Comparison of ENCODE assay signal across 1 cellular context in the genomic region with DNA sequence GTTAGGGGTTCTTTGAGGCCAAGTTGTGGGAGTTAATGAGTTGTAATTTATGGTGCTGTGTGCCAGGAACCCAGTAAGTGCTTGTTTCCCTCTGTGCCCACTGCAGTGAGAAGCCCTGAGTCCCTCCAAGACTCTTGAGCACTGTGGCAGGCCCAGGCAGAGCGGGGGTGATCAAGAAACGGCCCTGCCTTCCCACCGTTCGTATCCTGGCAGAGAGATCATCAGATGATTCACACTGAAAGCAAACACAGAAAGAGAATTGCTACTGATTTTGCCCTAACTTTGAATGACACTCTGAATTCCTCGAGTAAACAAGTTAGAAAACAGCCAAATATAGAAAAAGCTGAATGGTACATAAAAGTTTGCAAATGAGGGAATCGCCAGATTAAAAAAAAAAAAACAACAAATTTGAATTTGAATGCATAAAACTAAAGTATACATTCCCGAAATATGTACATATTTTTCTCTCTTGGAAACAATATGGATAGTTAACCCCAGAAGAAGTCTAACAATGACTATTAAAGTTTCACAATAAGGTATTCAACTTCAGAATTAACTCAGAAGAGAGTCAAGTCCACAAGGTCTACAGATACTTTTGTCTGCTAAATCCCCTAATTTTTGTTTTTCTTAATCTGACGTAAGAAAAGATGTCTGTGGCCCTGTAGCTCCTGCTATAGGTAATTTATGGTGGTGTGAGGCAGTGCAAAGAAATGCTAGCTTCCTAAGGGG.
TF ChIP-seq lines count a peak whose summit lies in the region.

No MANE protein-coding gene starts in this region.

TF ChIP-seq in WTC11, 78 proteins besides CTCF, POLR2A, EP300 and RAD21 (continued from another document):
- TF ChIP-seq, protein P1, sequence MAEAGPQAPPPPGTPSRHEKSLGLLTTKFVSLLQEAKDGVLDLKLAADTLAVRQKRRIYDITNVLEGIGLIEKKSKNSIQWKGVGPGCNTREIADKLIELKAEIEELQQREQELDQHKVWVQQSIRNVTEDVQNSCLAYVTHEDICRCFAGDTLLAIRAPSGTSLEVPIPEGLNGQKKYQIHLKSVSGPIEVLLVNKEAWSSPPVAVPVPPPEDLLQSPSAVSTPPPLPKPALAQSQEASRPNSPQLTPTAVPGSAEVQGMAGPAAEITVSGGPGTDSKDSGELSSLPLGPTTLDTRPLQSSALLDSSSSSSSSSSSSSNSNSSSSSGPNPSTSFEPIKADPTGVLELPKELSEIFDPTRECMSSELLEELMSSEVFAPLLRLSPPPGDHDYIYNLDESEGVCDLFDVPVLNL (CRISPR knock-in tag; IDR thresholded peaks at IDR 0.05; ENCODE audit: borderline replicate concordance, low read depth): no peak
- TF ChIP-seq, protein P2, sequence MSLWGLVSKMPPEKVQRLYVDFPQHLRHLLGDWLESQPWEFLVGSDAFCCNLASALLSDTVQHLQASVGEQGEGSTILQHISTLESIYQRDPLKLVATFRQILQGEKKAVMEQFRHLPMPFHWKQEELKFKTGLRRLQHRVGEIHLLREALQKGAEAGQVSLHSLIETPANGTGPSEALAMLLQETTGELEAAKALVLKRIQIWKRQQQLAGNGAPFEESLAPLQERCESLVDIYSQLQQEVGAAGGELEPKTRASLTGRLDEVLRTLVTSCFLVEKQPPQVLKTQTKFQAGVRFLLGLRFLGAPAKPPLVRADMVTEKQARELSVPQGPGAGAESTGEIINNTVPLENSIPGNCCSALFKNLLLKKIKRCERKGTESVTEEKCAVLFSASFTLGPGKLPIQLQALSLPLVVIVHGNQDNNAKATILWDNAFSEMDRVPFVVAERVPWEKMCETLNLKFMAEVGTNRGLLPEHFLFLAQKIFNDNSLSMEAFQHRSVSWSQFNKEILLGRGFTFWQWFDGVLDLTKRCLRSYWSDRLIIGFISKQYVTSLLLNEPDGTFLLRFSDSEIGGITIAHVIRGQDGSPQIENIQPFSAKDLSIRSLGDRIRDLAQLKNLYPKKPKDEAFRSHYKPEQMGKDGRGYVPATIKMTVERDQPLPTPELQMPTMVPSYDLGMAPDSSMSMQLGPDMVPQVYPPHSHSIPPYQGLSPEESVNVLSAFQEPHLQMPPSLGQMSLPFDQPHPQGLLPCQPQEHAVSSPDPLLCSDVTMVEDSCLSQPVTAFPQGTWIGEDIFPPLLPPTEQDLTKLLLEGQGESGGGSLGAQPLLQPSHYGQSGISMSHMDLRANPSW (CRISPR knock-in tag; conservative IDR thresholded peaks at IDR 0.05; ENCODE audit: low read depth): no peak
- TF ChIP-seq E2F1 (CRISPR knock-in tag; IDR thresholded peaks at IDR 0.05) (no peak), ZBTB21 (CRISPR knock-in tag; IDR thresholded peaks at IDR 0.05; ENCODE audit: borderline replicate concordance) (no peak), KAT7 (CRISPR knock-in tag; IDR thresholded peaks at IDR 0.05; ENCODE audit: borderline replicate concordance) (no peak), ZBTB43 (CRISPR knock-in tag; IDR thresholded peaks at IDR 0.05) (no peak)
